10 cellular contexts compared by ENCODE assay signal in genomic region chr5:176658817-176659216, GRCh38. TPM values are rescaled to one million over a fixed set of nuclear protein-coding genes. Genes with fewer than 3 reads are reported as not detected.
DNase-seq lines count a peak whose midpoint lies in the region; ATAC-seq and TF ChIP-seq lines count a peak whose summit lies in the region.
"Had no signal": no experiment of that assay in that cellular context is flagged by ENCODE, and none has a peak within 500 bp of the region (broad histone marks: within the 10 kb centered on the region; RNA-seq: fewer than 3 reads in every experiment).

No MANE protein-coding gene starts in this region.

- peaks cover 0 to 21% (median 15%) of the 10 kb centered on the region in 4 donors for H3K4me1 ChIP-seq in Peyer's patch

- DNase-seq in activated CD4-positive, alpha-beta T cell treated with anti-CD3 and anti-CD28 coated beads for 36 hours: peak; percentile 35
- DNase-seq in activated CD4-positive, alpha-beta T cell treated with anti-CD3 and anti-CD28 coated beads for 48 hours: no peak
- peak in 2 of 3 donors; percentile 37 to 63 for DNase-seq in Peyer's patch
- peak; percentile 38 for DNase-seq in fibroblast of gingiva (ENCODE audit: low read depth)
- DNase-seq in stromal cell of bone marrow (ENCODE audit: low read depth): peak; percentile 43
- DNase-seq in mesothelial cell of epicardium (ENCODE audit: low spot score in 2 of 2, unreplicated experiment in 2 of 2): no peak
- DNase-seq in NCI-H1105 treated with DMSO at 0.1 percent for 48 hours (lab: John Stamatoyannopoulos, UW): no peak
- DNase-seq in NCI-H1436 (lab: John Stamatoyannopoulos, UW): no peak
- DNase-seq: NCI-H82 had no signal

- H3K4me1 Mint-ChIP-seq in activated CD4-positive, alpha-beta T cell treated with anti-CD3 and anti-CD28 coated beads for 36 hours: peaks cover 39% of the 10 kb centered on the region
- no peaks in the 10 kb centered on the region for H3K4me1 Mint-ChIP-seq in mesothelial cell of epicardium

- POLR2A ChIA-PET in activated CD4-positive, alpha-beta T cell treated with anti-CD3 and anti-CD28 coated beads for 36 hours (lab: Charles Lee): no interaction called here

- peak; percentile 14 for ATAC-seq in activated CD4-positive, alpha-beta T cell treated with anti-CD3 and anti-CD28 coated beads for 36 hours

- H3K4me3 ChIP-seq in Peyer's patch: peak overlapping the region in 3 of 4 donors; percentile 23 to 48 (median 36)

- peaks cover 4% of the 10 kb centered on the region for H3K36me3 Mint-ChIP-seq in activated CD4-positive, alpha-beta T cell treated with anti-CD3 and anti-CD28 coated beads for 36 hours (ENCODE audit: low read depth)
- peaks cover 5% of the 10 kb centered on the region for H3K36me3 Mint-ChIP-seq in mesothelial cell of epicardium

- no peak for TF ChIP-seq CTCF in Peyer's patch (IDR thresholded peaks at IDR 0.05)
- no peak for TF ChIP-seq CTCF in mesothelial cell of epicardium (IDR thresholded peaks at IDR 0.05; ENCODE audit: unreplicated experiment)

- peak overlapping the region; percentile 15 for H3K4me3 Mint-ChIP-seq in activated CD4-positive, alpha-beta T cell treated with anti-CD3 and anti-CD28 coated beads for 36 hours
- H3K4me3 Mint-ChIP-seq in mesothelial cell of epicardium: no peak overlapping the region

- CTCF ChIA-PET in activated CD4-positive, alpha-beta T cell treated with anti-CD3 and anti-CD28 coated beads for 36 hours (lab: Charles Lee): interaction anchor here (0.5 to 6.1 kb wide), 14 partner anchors 10 to 344 kb away, joined by 3 to 56 read pairs (median 4); partner anchors contain the start of gene TSPAN17

- no peaks in the 10 kb centered on the region for H3K27me3 ChIP-seq in Peyer's patch

- no peak for TF ChIP-seq POLR2A in Peyer's patch (IDR thresholded peaks at IDR 0.05)

- peaks cover 3% of the 10 kb centered on the region for H3K27me3 Mint-ChIP-seq in activated CD4-positive, alpha-beta T cell treated with anti-CD3 and anti-CD28 coated beads for 36 hours
- peaks cover 7% of the 10 kb centered on the region for H3K27me3 Mint-ChIP-seq in mesothelial cell of epicardium (ENCODE audit: low read depth)

- H3K27ac ChIP-seq in Peyer's patch: peak overlapping the region in 3 of 4 donors; percentile 11 to 67 (median 40)

- intact Hi-C loops in activated CD4-positive, alpha-beta T cell treated with anti-CD3 and anti-CD28 coated beads for 36 hours (cut with DNase I, micrococcal nuclease): loop anchor here in 1 of 2 experiments (2.0 kb wide), 2 partner anchors 84 to 300 kb away; no protein-coding TSS in a partner anchor

- peaks cover 0 to 9% (median 0%) of the 10 kb centered on the region in 3 donors for H3K36me3 ChIP-seq in Peyer's patch

- H3K9me3 Mint-ChIP-seq in activated CD4-positive, alpha-beta T cell treated with anti-CD3 and anti-CD28 coated beads for 36 hours (ENCODE audit: low read depth): no peaks in the 10 kb centered on the region
- no peaks in the 10 kb centered on the region for H3K9me3 Mint-ChIP-seq in mesothelial cell of epicardium

- peak overlapping the region; percentile 65 for H3K27ac Mint-ChIP-seq in activated CD4-positive, alpha-beta T cell treated with anti-CD3 and anti-CD28 coated beads for 36 hours
- H3K27ac Mint-ChIP-seq in mesothelial cell of epicardium: no peak overlapping the region

- H3K9me3 ChIP-seq in Peyer's patch: no peaks in the 10 kb centered on the region

RNA-seq across cellular contexts. Expression of gene TSPAN17, which starts 11.5 kb away (rescaled TPM):
- total RNA-seq in activated CD4-positive, alpha-beta T cell treated with anti-CD3 and anti-CD28 coated beads for 36 hours: 10 to 100 TPM; 19.4 to 25.2 TPM
- total RNA-seq in Peyer's patch: 10 to 100 TPM; 25.4 to 33.8 (median 28.7) TPM
- 47.3 to 51.1 TPM (median 47.3 TPM) in 3 replicates for total RNA-seq in mesothelial cell of epicardium

RNA-seq across cellular contexts. Expression of gene EIF4E1B, which starts 28.3 kb away (rescaled TPM):
- total RNA-seq in activated CD4-positive, alpha-beta T cell treated with anti-CD3 and anti-CD28 coated beads for 36 hours: not detected
- total RNA-seq in Peyer's patch (not detected), mesothelial cell of epicardium (not detected in 3 replicates)
- total RNA-seq: mesenteric fat pad had no signal

RNA-seq across cellular contexts. Expression of gene SNCB, which starts 28.5 kb away (rescaled TPM):
- total RNA-seq in activated CD4-positive, alpha-beta T cell treated with anti-CD3 and anti-CD28 coated beads for 36 hours: under 1 TPM; 0.46 to 0.55 TPM
- total RNA-seq in Peyer's patch: not detected
- total RNA-seq in mesothelial cell of epicardium: not detected in 3 replicates
- total RNA-seq: mesenteric fat pad had no signal

RNA-seq across cellular contexts. Expression of gene GPRIN1, which starts 48.9 kb away (rescaled TPM):
- total RNA-seq in activated CD4-positive, alpha-beta T cell treated with anti-CD3 and anti-CD28 coated beads for 36 hours: 1 to 10 TPM; 3.8 to 4.1 TPM
- total RNA-seq in Peyer's patch (1 to 10 TPM in 2 of 4 donors, under 1 TPM in 2; 0.83 to 1.9 (median 1.2) TPM), mesothelial cell of epicardium (1.0 to 1.3 TPM (median 1.1 TPM) in 3 replicates)

Comparison
In these comparisons a context has a peak if more than half of its experiments do, and no peak if none do; other contexts are left out.
1. DNase-seq: peak in activated CD4-positive, alpha-beta T cell treated with anti-CD3 and anti-CD28 coated beads for 36 hours (single experiment), Peyer's patch (2 of 3), fibroblast of gingiva (single experiment) and stromal cell of bone marrow (single experiment); none in activated CD4-positive, alpha-beta T cell treated with anti-CD3 and anti-CD28 coated beads for 48 hours (single experiment), mesothelial cell of epicardium (0 of 2), NCI-H1105 treated with DMSO at 0.1 percent for 48 hours (single experiment) and NCI-H1436 (single experiment).